Comparison of ENCODE assay signal across 7 cellular contexts in the genomic region with DNA sequence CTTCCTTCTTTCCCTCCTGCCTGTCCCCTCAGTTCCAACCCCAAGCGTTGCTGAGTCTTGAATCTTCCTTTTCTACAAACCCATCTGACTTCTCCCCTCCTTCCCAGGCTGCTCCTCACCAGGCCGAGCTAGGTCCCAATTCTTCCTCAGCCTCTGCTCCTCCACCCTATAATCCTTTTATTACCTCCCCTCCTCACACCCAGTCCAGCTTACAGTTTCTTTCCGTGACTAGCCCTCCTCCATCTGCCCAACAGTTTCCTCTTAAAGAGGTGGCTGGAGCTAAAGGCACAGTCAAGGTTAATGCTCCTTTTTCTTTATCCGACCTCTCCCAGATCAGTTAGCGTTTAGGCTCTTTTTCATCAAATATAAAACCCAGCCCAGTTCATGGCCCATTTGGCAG. TPM values are rescaled to one million over a fixed set of nuclear protein-coding genes. Genes with fewer than 3 reads are reported as not detected.
"Had no signal": no experiment of that assay in that cellular context is flagged by ENCODE, and none has a peak within 500 bp of the region (broad histone marks: within the 10 kb centered on the region; RNA-seq: fewer than 3 reads in every experiment).

No MANE protein-coding gene starts in this region.

RNA-seq across cellular contexts. Expression of gene FUT3, which starts 2.6 kb away (rescaled TPM):
- total RNA-seq: NCI-H460, Right ventricle myocardium superior had no signal
- polyA plus RNA-seq: SK-N-SH had no signal

RNA-seq across cellular contexts. Expression of gene FUT6, which starts 9.1 kb away (rescaled TPM):
- total RNA-seq: HT-29, NCI-H460, OCI-LY7, Right ventricle myocardium superior, SK-MEL-5 had no signal
- polyA plus RNA-seq: SK-N-SH had no signal

RNA-seq across cellular contexts. Expression of gene FUT5, which starts 21.7 kb away (rescaled TPM):
- total RNA-seq: HT-29, NCI-H460, PC-3, Right ventricle myocardium superior, SK-MEL-5 had no signal
- polyA plus RNA-seq: SK-N-SH had no signal

RNA-seq across cellular contexts. Expression of gene NRTN, which starts 43.8 kb away (rescaled TPM):
- total RNA-seq: HT-29 had no signal
